Comparison of ENCODE assay signal across 16 cellular contexts in genomic region chr12:108119974-108120862, GRCh38. TPM values are rescaled to one million over a fixed set of nuclear protein-coding genes. Genes with fewer than 3 reads are reported as not detected.
"Had no signal": no experiment of that assay in that cellular context is flagged by ENCODE, and none has a peak within 500 bp of the region (broad histone marks: within the 10 kb centered on the region; RNA-seq: fewer than 3 reads in every experiment).

No MANE protein-coding gene starts in this region.

- H3K9me3 ChIP-seq: thyroid gland, upper lobe of right lung had no signal

- H3K36me3 ChIP-seq: left lung, thyroid gland, upper lobe of right lung had no signal

- H3K27me3 ChIP-seq: foreskin keratinocyte, thyroid gland had no signal

- DNase-seq: activated CD4-positive, alpha-beta memory T cell treated with anti-CD3 and anti-CD28 coated beads, Interleukin-2, amount 10 ng/mL, durations not matched to agents 7 days and 5 days; activated CD4-positive, alpha-beta T cell treated with anti-CD3 and anti-CD28 coated beads, Interleukin-2, amount 10 ng/mL, durations not matched to agents 24 days and 14 days; activated effector memory CD4-positive, alpha-beta T cell treated with Interleukin-2 at 50 U/mL for 16 hours; activated naive CD4-positive, alpha-beta T cell treated with anti-CD3 and anti-CD28 coated beads, Interleukin-2, amount 10 ng/mL, durations not matched to agents 7 days and 5 days; activated T-cell treated with anti-CD3 and anti-CD28 coated beads, Interleukin-2, amount 50 U/mL, for 72 hours; foreskin keratinocyte; hippocampal formation; kidney glomerular epithelial cell; left lung; natural killer cell; stimulated activated CD4-positive, alpha-beta T cell treated with anti-CD3 and anti-CD28 coated beads, Interleukin-4, amount 100 ng/mL, for 1 hour; stimulated activated naive CD8-positive, alpha-beta T cell treated with anti-CD3 and anti-CD28 coated beads, Interleukin-15, Interleukin-2, amounts not matched to agents 100 U/mL and 50 U/mL, for 24 hours; upper lobe of right lung had no signal

- H3K4me3 ChIP-seq: left lung, lung, thyroid gland, upper lobe of right lung had no signal

- H3K4me1 ChIP-seq: foreskin keratinocyte, left lung, upper lobe of right lung had no signal

- H3K27ac ChIP-seq: foreskin keratinocyte, left lung, upper lobe of right lung had no signal

- ATAC-seq: foreskin keratinocyte; stimulated activated naive CD8-positive, alpha-beta T cell treated with anti-CD3 and anti-CD28 coated beads, Interleukin-15, Interleukin-2, amounts not matched to agents 100 U/mL and 50 U/mL, for 24 hours had no signal

RNA-seq across cellular contexts. Expression of gene WSCD2, which starts 8.9 kb away (rescaled TPM):
- total RNA-seq: activated CD4-positive, alpha-beta memory T cell treated with anti-CD3 and anti-CD28 coated beads, Interleukin-2, amount 10 ng/mL, durations not matched to agents 7 days and 5 days; activated CD4-positive, alpha-beta T cell treated with anti-CD3 and anti-CD28 coated beads, Interleukin-2, amount 10 ng/mL, durations not matched to agents 24 days and 14 days; activated T-cell treated with anti-CD3 and anti-CD28 coated beads, Interleukin-2, amount 50 U/mL, for 72 hours; foreskin keratinocyte; progenitor cell of endocrine pancreas had no signal
- polyA plus RNA-seq: foreskin keratinocyte had no signal
